ENCODE assay signal across 16 cellular contexts in genomic region chr2:105141099-105141614, GRCh38.
DNase-seq lines count a peak whose midpoint lies in the region; ATAC-seq, FAIRE-seq and TF ChIP-seq lines count a peak whose summit lies in the region.
"Had no signal": no experiment of that assay in that cellular context is flagged by ENCODE, and none has a peak within 500 bp of the region (broad histone marks: within the 10 kb centered on the region; RNA-seq: fewer than 3 reads in every experiment).

No MANE protein-coding gene starts in this region.

- CTCF ChIA-PET in K562 (lab: Yijun Ruan, JAX; ENCODE audit: low intra/inter-chr PET ratio): no interaction called here
- CTCF ChIA-PET in activated CD8-positive, alpha-beta T cell treated with anti-CD3 and anti-CD28 coated beads for 36 hours (lab: Charles Lee): no interaction called here

- peak overlapping the region in 2 of 3 experiments; percentile 77 for H3K4me3 Mint-ChIP-seq in nephron
- H3K4me3 Mint-ChIP-seq in activated CD8-positive, alpha-beta T cell treated with anti-CD3 and anti-CD28 coated beads for 36 hours: no peak overlapping the region
- H3K4me3 Mint-ChIP-seq: HFFc6, T-cell had no signal

- no peaks in the 10 kb centered on the region for H3K79me2 ChIP-seq in K562 (ENCODE audit: control insufficient read depth, insufficient read depth, low read length)

- peak overlapping the region in 1 of 3 experiments; percentile 6 for H3K27ac Mint-ChIP-seq in nephron
- no peak overlapping the region for H3K27ac Mint-ChIP-seq in activated CD8-positive, alpha-beta T cell treated with anti-CD3 and anti-CD28 coated beads for 36 hours
- H3K27ac Mint-ChIP-seq: HFFc6 had no signal

- H3K4me2 ChIP-seq in K562 (ENCODE audit: insufficient read depth, low read length): no peak overlapping the region

- in situ Hi-C loops in KBM-7 (cut with MboI; ENCODE audit: low pct_unique_long_range_greater_than_20kb, low sequenced_read_pairs): no loop called here
- in situ Hi-C loops in K562 (cut with MboI): no loop called here

- no TSS peak for BruUV-seq in K562 (replicated peaks; lab: Mats Ljungman, UMichigan)

- H3K4me1 Mint-ChIP-seq in nephron: peaks cover 15% of the 10 kb centered on the region
- peaks cover 10% of the 10 kb centered on the region for H3K4me1 Mint-ChIP-seq in activated CD8-positive, alpha-beta T cell treated with anti-CD3 and anti-CD28 coated beads for 36 hours (ENCODE audit: low read depth)

- intact Hi-C loops in K562 (cut with micrococcal nuclease): no loop called here
- intact Hi-C loops in activated CD8-positive, alpha-beta T cell treated with anti-CD3 and anti-CD28 coated beads for 36 hours (cut with micrococcal nuclease): no loop called here

- H4K20me1 ChIP-seq in K562 (replicated peaks; ENCODE audit: control insufficient read depth, insufficient read depth, low read length): no peaks in the 10 kb centered on the region

- no peak overlapping the region for H3K9ac ChIP-seq in K562 (ENCODE audit: insufficient read depth in 1 of 2, low read depth in 2 of 2, low read length in 2 of 2)

- peaks cover 3% of the 10 kb centered on the region for H3K9me1 ChIP-seq in K562 (ENCODE audit: control insufficient read depth, insufficient read depth, low read length)

- TF ChIP-seq RAD21 in K562 (CRISPR knock-in tag; conservative IDR thresholded peaks at IDR 0.05 in 1 of 2, IDR thresholded peaks at IDR 0.05 in 1 of 2): no peak

- no peak overlapping the region for H3K4me3 ChIP-seq in K562

- POLR2A ChIA-PET in K562 (lab: Yijun Ruan, JAX): no interaction called here
- POLR2A ChIA-PET in activated CD8-positive, alpha-beta T cell treated with anti-CD3 and anti-CD28 coated beads for 36 hours (lab: Charles Lee): no interaction called here

- H3K4me1 ChIP-seq in K562 (replicated peaks in 1 of 2; ENCODE audit: control insufficient read depth in 2 of 2, insufficient read depth in 2 of 2, low read length in 2 of 2): peaks cover 0 to 6% of the 10 kb centered on the region in 2 experiments; a peak in 1 of 5 replicates
- H3K4me1 ChIP-seq: BE2C had no signal

- no peaks in the 10 kb centered on the region for H3K36me3 Mint-ChIP-seq in nephron (ENCODE audit: low read depth)
- H3K36me3 Mint-ChIP-seq in activated CD8-positive, alpha-beta T cell treated with anti-CD3 and anti-CD28 coated beads for 36 hours (ENCODE audit: low read depth): no peaks in the 10 kb centered on the region
- H3K36me3 Mint-ChIP-seq: CD8-positive, alpha-beta memory T cell; T-cell had no signal

- ATAC-seq in K562: no peak; the same call in 1 of the 3 replicates
- no peak for ATAC-seq in activated CD8-positive, alpha-beta T cell treated with anti-CD3 and anti-CD28 coated beads for 36 hours
- ATAC-seq: T-cell had no signal

- TF ChIP-seq POLR2A in K562 (conservative IDR thresholded peaks at IDR 0.05): no peak

- no peak overlapping the region for H2AFZ ChIP-seq in K562 (ENCODE audit: low read depth, low read length)

- 0% methylated on average over 4 of the region's 4 CpGs for WGBS in K562 (ENCODE audit: insufficient coverage, low coverage, missing lambda C conversion rate)

- no peak for FAIRE-seq in K562 (lab: Jason Lieb, UNC)

- no peak for TF ChIP-seq CTCF in K562 (IDR thresholded peaks at IDR 0.05 in 2 of 3, conservative IDR thresholded peaks at IDR 0.05 in 1 of 3; ENCODE audit: insufficient read depth in 2 of 3, low read depth in 1 of 3, low read length in 3 of 3)
- TF ChIP-seq CTCF in nephron (IDR thresholded peaks at IDR 0.05; ENCODE audit: unreplicated experiment in 3 of 3): no peak
- no peak for TF ChIP-seq CTCF in activated CD8-positive, alpha-beta T cell treated with anti-CD3 and anti-CD28 coated beads for 36 hours (IDR thresholded peaks at IDR 0.05)

- peaks cover 38 to 39% of the 10 kb centered on the region in 2 experiments; a peak in 4 of 5 replicates for H3K27me3 ChIP-seq in K562 (ENCODE audit: control insufficient read depth in 2 of 2, insufficient read depth in 2 of 2, low read length in 2 of 2)

- no peaks in the 10 kb centered on the region for H3K9me3 ChIP-seq in K562 (replicated peaks; ENCODE audit: control insufficient read depth, insufficient read depth, low read depth, low read length)
- H3K9me3 ChIP-seq: BE2C had no signal

- H3K27me3 Mint-ChIP-seq in nephron (ENCODE audit: low read depth): peaks cover 18% of the 10 kb centered on the region
- H3K27me3 Mint-ChIP-seq in activated CD8-positive, alpha-beta T cell treated with anti-CD3 and anti-CD28 coated beads for 36 hours: peaks cover 25% of the 10 kb centered on the region

- no peak overlapping the region for H3K27ac ChIP-seq in K562 (ENCODE audit: extremely low read depth, low read depth, low read length)

- DNase-seq in COLO668 (lab: John Stamatoyannopoulos, UW; ENCODE audit: unreplicated experiment) (peak; percentile 11), KBM-7 (peak; percentile 8), K562 (ENCODE audit: extremely low read depth in 1 of 4, low spot score in 3 of 4) (no peak), NCI-H2171 (lab: John Stamatoyannopoulos, UW) (no peak), GOT3 (lab: John Stamatoyannopoulos, UW) (no peak), D341Med (ENCODE audit: low spot score) (no peak)
- DNase-seq in activated CD8-positive, alpha-beta T cell treated with anti-CD3 and anti-CD28 coated beads for 36 hours: no peak
- DNase-seq: BE2C; CD8-positive, alpha-beta memory T cell; DMS 273 treated with DMSO at 0.1 percent for 48 hours; HFFc6; NCI-H187 treated with DMSO at 0.1 percent for 48 hours; NCI-H526; OCI-M1; T-cell had no signal

- H3K9me3 Mint-ChIP-seq in nephron: no peaks in the 10 kb centered on the region
- H3K9me3 Mint-ChIP-seq in activated CD8-positive, alpha-beta T cell treated with anti-CD3 and anti-CD28 coated beads for 36 hours: no peaks in the 10 kb centered on the region
- H3K9me3 Mint-ChIP-seq: CD8-positive, alpha-beta memory T cell; HFFc6; T-cell had no signal

- H3K36me3 ChIP-seq in K562 (ENCODE audit: control insufficient read depth, insufficient read depth, low read length): no peaks in the 10 kb centered on the region
- H3K36me3 ChIP-seq: BE2C had no signal

- TF ChIP-seq EP300 in K562 (IDR thresholded peaks at IDR 0.05; ENCODE audit: low read length): no peak

TF ChIP-seq in K562, 482 proteins besides CTCF, POLR2A, EP300 and RAD21:
- TF ChIP-seq BCLAF1 (IDR thresholded peaks at IDR 0.05; ENCODE audit: borderline replicate concordance in 1 of 2, control insufficient read depth in 1 of 2, low read depth in 2 of 2, low read length in 1 of 2) (no peak), SPI1 (IDR thresholded peaks at IDR 0.05; ENCODE audit: borderline replicate concordance, low read depth, low read length) (peak; percentile 76; the same call in 1 of the 2 replicates)

Comparison
In these comparisons a context has a peak if more than half of its experiments do, and no peak if none do; other contexts are left out.
1. DNase-seq: peak in COLO668 (single experiment) and KBM-7 (single experiment); none in K562 (0 of 4), NCI-H2171 (single experiment), GOT3 (single experiment), activated CD8-positive, alpha-beta T cell treated with anti-CD3 and anti-CD28 coated beads for 36 hours (single experiment) and D341Med (single experiment).